ENCODE assay signal across 1 cellular context in the genomic region with DNA sequence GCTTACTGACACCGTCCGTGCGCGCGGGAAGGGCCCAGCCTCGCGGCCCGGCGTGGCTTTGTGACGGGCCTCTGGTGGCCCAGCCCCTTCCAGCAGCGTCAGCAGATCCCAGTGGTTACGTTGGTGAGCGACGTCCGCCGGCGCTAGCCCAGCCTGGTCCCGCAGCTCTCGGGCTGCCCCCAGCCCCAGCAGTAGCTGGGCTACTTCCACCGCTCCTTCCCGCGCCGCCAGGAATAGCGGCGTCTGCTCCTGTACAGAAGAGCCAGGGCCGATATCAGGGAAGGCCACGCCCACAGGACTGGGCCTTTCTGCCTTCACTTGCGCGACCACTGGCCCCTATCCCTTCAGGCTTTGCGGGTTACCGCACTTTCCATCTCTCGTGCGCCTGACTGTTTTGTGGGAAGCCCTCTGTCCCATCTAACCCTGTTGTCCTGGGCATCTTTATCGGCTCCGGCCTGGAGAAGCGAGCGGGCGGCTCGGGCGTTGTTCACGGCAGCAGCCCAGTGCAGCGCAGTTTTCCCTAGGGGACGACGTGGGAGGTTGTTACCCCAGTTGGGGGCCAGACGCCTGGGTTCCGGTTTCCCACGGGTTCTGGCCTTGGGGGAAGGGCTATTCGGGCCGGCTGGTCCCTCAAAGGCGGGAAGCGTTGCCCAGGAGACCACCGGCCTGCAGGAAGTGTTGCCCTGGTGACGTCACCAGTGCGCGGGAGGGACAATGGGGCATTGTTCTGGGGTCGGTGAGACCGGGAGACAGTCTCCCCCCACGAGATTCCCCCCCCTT.
TF ChIP-seq lines count a peak whose summit lies in the region.

No MANE protein-coding gene starts in this region.

TF ChIP-seq in K562, 482 proteins besides CTCF, POLR2A, EP300 and RAD21 (continues in another document):
- TF ChIP-seq MAFK (IDR thresholded peaks at IDR 0.05; ENCODE audit: low read length) = peak; percentile 87
- peak; percentile 74; the same call in 1 of the 2 replicates for TF ChIP-seq PHB (CRISPR knock-in tag; IDR thresholded peaks at IDR 0.05)
- TF ChIP-seq RCOR1 (IDR thresholded peaks at IDR 0.05; ENCODE audit: borderline replicate concordance in 1 of 2, low read depth in 2 of 2, low read length in 2 of 2) = peak in 1 of 2 experiments; percentile 1; a peak in 2 of 4 replicates
- peak; percentile 50; the same call in 1 of the 2 replicates for TF ChIP-seq HDAC2 (IDR thresholded peaks at IDR 0.05)
- TF ChIP-seq ZNF174 (CRISPR knock-in tag; IDR thresholded peaks at IDR 0.05) = no peak
- TF ChIP-seq TBP (optimal IDR thresholded peaks at IDR 0.05; ENCODE audit: low read depth, low read length) = peak; percentile 74
- TF ChIP-seq ZZZ3 (IDR thresholded peaks at IDR 0.05) = 0 out of 2 replicates have a peak, but pooled peaks have one; percentile 46
- TF ChIP-seq, protein P1, sequence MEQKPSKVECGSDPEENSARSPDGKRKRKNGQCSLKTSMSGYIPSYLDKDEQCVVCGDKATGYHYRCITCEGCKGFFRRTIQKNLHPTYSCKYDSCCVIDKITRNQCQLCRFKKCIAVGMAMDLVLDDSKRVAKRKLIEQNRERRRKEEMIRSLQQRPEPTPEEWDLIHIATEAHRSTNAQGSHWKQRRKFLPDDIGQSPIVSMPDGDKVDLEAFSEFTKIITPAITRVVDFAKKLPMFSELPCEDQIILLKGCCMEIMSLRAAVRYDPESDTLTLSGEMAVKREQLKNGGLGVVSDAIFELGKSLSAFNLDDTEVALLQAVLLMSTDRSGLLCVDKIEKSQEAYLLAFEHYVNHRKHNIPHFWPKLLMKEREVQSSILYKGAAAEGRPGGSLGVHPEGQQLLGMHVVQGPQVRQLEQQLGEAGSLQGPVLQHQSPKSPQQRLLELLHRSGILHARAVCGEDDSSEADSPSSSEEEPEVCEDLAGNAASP (IDR thresholded peaks at IDR 0.05) = no peak
- TF ChIP-seq ZNF57 (CRISPR knock-in tag; IDR thresholded peaks at IDR 0.05) = peak; percentile 75; the same call in 1 of the 2 replicates
- TF ChIP-seq GATAD2B (IDR thresholded peaks at IDR 0.05; ENCODE audit: borderline replicate concordance) = peak; percentile 58; the same call in 1 of the 2 replicates
- TF ChIP-seq HEY1 (CRISPR knock-in tag; IDR thresholded peaks at IDR 0.05; ENCODE audit: borderline replicate concordance) = 0 out of 2 replicates have a peak, but pooled peaks have one; percentile 19
- TF ChIP-seq GTF2A2 (tag; IDR thresholded peaks at IDR 0.05) = peak; percentile 58; the same call in 1 of the 2 replicates
- TF ChIP-seq FOXP1 (CRISPR knock-in tag; IDR thresholded peaks at IDR 0.05) = peak; percentile 74
- TF ChIP-seq, protein P2, sequence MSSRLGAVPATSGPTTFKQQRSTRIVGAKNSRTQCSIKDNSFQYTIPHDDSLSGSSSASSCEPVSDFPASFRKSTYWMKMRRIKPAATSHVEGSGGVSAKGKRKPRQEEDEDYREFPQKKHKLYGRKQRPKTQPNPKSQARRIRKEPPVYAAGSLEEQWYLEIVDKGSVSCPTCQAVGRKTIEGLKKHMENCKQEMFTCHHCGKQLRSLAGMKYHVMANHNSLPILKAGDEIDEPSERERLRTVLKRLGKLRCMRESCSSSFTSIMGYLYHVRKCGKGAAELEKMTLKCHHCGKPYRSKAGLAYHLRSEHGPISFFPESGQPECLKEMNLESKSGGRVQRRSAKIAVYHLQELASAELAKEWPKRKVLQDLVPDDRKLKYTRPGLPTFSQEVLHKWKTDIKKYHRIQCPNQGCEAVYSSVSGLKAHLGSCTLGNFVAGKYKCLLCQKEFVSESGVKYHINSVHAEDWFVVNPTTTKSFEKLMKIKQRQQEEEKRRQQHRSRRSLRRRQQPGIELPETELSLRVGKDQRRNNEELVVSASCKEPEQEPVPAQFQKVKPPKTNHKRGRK (tag; IDR thresholded peaks at IDR 0.05) = no peak
- TF ChIP-seq, protein P3, sequence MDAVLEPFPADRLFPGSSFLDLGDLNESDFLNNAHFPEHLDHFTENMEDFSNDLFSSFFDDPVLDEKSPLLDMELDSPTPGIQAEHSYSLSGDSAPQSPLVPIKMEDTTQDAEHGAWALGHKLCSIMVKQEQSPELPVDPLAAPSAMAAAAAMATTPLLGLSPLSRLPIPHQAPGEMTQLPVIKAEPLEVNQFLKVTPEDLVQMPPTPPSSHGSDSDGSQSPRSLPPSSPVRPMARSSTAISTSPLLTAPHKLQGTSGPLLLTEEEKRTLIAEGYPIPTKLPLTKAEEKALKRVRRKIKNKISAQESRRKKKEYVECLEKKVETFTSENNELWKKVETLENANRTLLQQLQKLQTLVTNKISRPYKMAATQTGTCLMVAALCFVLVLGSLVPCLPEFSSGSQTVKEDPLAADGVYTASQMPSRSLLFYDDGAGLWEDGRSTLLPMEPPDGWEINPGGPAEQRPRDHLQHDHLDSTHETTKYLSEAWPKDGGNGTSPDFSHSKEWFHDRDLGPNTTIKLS (IDR thresholded peaks at IDR 0.05; ENCODE audit: borderline replicate concordance, low read depth) = peak; percentile 74; the same call in 1 of the 2 replicates
- TF ChIP-seq POLR2B (IDR thresholded peaks at IDR 0.05; ENCODE audit: low read depth, partially characterized antibody) = peak; percentile 96
- TF ChIP-seq, protein P4, sequence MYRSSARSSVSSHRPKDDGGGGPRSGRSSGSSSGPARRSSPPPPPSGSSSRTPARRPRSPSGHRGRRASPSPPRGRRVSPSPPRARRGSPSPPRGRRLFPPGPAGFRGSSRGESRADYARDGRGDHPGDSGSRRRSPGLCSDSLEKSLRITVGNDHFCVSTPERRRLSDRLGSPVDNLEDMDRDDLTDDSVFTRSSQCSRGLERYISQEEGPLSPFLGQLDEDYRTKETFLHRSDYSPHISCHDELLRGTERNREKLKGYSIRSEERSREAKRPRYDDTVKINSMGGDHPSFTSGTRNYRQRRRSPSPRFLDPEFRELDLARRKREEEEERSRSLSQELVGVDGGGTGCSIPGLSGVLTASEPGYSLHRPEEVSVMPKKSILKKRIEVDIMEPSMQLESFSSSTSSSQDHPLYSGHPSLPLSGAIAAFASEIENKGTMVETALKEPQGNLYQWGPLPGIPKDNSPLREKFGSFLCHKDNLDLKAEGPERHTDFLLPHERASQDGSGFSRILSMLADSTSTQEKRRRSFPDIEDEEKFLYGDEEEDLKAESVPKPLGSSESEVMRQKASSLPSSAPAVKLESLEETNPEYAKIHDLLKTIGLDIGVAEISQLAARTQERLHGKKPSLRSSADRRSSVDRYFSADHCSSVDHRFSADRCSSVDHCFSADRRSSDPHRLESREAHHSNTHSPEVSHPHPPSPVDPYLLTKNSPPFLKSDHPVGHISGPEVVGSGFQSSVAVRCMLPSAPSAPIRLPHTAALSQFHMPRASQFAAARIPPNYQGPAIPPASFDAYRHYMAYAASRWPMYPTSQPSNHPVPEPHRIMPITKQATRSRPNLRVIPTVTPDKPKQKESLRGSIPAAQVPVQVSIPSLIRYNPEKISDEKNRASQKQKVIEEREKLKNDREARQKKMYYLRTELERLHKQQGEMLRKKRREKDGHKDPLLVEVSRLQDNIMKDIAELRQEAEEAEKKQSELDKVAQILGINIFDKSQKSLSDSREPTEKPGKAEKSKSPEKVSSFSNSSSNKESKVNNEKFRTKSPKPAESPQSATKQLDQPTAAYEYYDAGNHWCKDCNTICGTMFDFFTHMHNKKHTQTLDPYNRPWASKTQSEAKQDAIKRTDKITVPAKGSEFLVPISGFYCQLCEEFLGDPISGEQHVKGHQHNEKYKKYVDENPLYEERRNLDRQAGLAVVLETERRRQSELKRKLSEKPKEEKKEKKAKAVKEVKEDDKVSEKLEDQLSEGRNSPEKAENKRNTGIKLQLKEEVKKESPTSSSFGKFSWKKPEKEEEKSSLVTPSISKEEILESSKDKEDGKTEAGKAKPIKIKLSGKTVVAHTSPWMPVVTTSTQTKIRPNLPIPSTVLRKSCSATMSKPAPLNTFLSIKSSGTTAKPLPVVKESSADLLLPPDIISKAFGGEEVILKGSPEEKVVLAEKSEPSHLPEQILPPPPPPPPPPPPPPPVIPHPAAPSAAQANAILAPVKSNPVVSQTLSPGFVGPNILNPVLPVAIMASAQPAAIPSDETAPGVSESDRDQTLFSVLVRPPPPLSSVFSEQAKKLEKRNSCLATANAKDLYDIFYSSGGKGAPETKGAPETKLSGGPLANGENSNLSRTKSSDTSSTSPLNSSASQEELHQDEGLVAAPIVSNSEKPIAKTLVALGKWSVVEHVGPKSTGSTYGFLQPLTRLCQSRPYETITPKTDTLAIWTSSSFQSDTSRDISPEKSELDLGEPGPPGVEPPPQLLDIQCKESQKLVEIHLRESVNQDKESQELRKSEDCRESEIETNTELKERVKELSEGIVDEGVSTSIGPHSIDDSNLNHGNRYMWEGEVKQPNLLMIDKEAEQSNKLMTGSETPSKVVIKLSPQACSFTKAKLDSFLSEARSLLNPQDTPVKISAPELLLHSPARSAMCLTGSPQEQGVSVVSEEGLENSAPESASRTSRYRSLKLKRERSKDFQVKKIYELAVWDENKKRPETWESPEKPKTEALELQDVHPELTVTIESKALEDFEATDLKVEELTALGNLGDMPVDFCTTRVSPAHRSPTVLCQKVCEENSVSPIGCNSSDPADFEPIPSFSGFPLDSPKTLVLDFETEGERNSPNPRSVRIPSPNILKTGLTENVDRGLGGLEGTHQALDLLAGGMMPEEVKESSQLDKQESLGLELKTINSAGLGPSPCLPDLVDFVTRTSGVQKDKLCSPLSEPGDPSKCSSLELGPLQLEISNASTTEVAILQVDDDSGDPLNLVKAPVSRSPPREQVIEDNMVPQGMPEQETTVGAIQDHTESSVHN (IDR thresholded peaks at IDR 0.05; ENCODE audit: borderline replicate concordance in 1 of 2, low read depth in 1 of 2) = no peak
- TF ChIP-seq STAT5B (CRISPR knock-in tag; IDR thresholded peaks at IDR 0.05) = no peak
- TF ChIP-seq ZNF239 (CRISPR knock-in tag; IDR thresholded peaks at IDR 0.05) = 0 out of 2 replicates have a peak, but pooled peaks have one; percentile 27
- no peak for TF ChIP-seq DMBX1 (CRISPR knock-in tag; IDR thresholded peaks at IDR 0.05; ENCODE audit: borderline replicate concordance)
- TF ChIP-seq ZKSCAN8 (CRISPR knock-in tag; IDR thresholded peaks at IDR 0.05) = no peak
- peak; percentile 85 for TF ChIP-seq EP400 (IDR thresholded peaks at IDR 0.05)
- no peak for TF ChIP-seq BRF1 (IDR thresholded peaks at IDR 0.05; ENCODE audit: borderline replicate concordance, extremely low read depth, insufficient read length)
- no peak; the same call in 1 of the 2 replicates for TF ChIP-seq XRCC5 (IDR thresholded peaks at IDR 0.05; ENCODE audit: low read depth, low read length)
- TF ChIP-seq, protein P5, sequence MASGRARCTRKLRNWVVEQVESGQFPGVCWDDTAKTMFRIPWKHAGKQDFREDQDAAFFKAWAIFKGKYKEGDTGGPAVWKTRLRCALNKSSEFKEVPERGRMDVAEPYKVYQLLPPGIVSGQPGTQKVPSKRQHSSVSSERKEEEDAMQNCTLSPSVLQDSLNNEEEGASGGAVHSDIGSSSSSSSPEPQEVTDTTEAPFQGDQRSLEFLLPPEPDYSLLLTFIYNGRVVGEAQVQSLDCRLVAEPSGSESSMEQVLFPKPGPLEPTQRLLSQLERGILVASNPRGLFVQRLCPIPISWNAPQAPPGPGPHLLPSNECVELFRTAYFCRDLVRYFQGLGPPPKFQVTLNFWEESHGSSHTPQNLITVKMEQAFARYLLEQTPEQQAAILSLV (tag; IDR thresholded peaks at IDR 0.05) = no peak
- 0 out of 2 replicates have a peak, but pooled peaks have one; percentile 45 for TF ChIP-seq ESRRB (CRISPR knock-in tag; IDR thresholded peaks at IDR 0.05; ENCODE audit: borderline replicate concordance)
- no peak for TF ChIP-seq ZNF124 (CRISPR knock-in tag; IDR thresholded peaks at IDR 0.05)
- TF ChIP-seq, protein P6, sequence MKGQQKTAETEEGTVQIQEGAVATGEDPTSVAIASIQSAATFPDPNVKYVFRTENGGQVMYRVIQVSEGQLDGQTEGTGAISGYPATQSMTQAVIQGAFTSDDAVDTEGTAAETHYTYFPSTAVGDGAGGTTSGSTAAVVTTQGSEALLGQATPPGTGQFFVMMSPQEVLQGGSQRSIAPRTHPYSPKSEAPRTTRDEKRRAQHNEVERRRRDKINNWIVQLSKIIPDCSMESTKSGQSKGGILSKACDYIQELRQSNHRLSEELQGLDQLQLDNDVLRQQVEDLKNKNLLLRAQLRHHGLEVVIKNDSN (CRISPR knock-in tag; IDR thresholded peaks at IDR 0.05) = peak; percentile 1; the same call in 1 of the 2 replicates
- TF ChIP-seq ZNF184 (CRISPR knock-in tag; IDR thresholded peaks at IDR 0.05) = no peak
- TF ChIP-seq ZNF263 (CRISPR knock-in tag; IDR thresholded peaks at IDR 0.05; ENCODE audit: borderline replicate concordance) = no peak
- no peak for TF ChIP-seq ZNF347 (CRISPR knock-in tag; IDR thresholded peaks at IDR 0.05; ENCODE audit: low read depth)
- no peak for TF ChIP-seq HOXB6 (CRISPR knock-in tag; IDR thresholded peaks at IDR 0.05; ENCODE audit: borderline replicate concordance)
- TF ChIP-seq, protein P7, sequence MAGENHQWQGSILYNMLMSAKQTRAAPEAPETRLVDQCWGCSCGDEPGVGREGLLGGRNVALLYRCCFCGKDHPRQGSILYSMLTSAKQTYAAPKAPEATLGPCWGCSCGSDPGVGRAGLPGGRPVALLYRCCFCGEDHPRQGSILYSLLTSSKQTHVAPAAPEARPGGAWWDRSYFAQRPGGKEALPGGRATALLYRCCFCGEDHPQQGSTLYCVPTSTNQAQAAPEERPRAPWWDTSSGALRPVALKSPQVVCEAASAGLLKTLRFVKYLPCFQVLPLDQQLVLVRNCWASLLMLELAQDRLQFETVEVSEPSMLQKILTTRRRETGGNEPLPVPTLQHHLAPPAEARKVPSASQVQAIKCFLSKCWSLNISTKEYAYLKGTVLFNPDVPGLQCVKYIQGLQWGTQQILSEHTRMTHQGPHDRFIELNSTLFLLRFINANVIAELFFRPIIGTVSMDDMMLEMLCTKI (IDR thresholded peaks at IDR 0.05; ENCODE audit: partially characterized antibody) = no peak
- TF ChIP-seq LCOR (CRISPR knock-in tag; IDR thresholded peaks at IDR 0.05) = no peak
- TF ChIP-seq SRSF3 (IDR thresholded peaks at IDR 0.05; ENCODE audit: insufficient read depth, low read length) = 0 out of 2 replicates have a peak, but pooled peaks have one; percentile 79
- TF ChIP-seq, protein P8, sequence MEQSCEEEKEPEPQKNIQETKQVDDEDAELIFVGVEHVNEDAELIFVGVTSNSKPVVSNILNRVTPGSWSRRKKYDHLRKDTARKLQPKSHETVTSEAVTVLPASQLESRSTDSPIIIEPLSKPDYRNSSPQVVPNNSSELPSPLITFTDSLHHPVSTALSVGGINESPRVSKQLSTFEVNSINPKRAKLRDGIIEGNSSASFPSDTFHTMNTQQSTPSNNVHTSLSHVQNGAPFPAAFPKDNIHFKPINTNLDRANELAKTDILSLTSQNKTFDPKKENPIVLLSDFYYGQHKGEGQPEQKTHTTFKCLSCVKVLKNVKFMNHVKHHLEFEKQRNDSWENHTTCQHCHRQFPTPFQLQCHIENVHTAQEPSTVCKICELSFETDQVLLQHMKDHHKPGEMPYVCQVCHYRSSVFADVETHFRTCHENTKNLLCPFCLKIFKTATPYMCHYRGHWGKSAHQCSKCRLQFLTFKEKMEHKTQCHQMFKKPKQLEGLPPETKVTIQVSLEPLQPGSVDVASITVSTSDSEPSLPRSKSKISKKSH (CRISPR knock-in tag; IDR thresholded peaks at IDR 0.05) = no peak
- TF ChIP-seq GATA2 (CRISPR knock-in tag; IDR thresholded peaks at IDR 0.05) = no peak
- no peak for TF ChIP-seq BDP1 (IDR thresholded peaks at IDR 0.05; ENCODE audit: insufficient read depth, insufficient read length)
- TF ChIP-seq RBM17 (IDR thresholded peaks at IDR 0.05; ENCODE audit: borderline replicate concordance, low read depth, low read length) = no peak
- no peak for TF ChIP-seq SMARCC2 (IDR thresholded peaks at IDR 0.05; ENCODE audit: low read depth)
- peak; percentile 98 for TF ChIP-seq ATF7 (IDR thresholded peaks at IDR 0.05)
- TF ChIP-seq NFATC3 (IDR thresholded peaks at IDR 0.05) = no peak
- TF ChIP-seq HNRNPL (IDR thresholded peaks at IDR 0.05; ENCODE audit: low read depth, low read length) = 0 out of 2 replicates have a peak, but pooled peaks have one; percentile 58
